ENCODE assay signal across 14 cellular contexts in genomic region chr10:72424561-72424960, GRCh38.
"Had no signal": no experiment of that assay in that cellular context is flagged by ENCODE, and none has a peak within 500 bp of the region (broad histone marks: within the 10 kb centered on the region; RNA-seq: fewer than 3 reads in every experiment).

No MANE protein-coding gene starts in this region.

- H2AFZ ChIP-seq: parathyroid adenoma had no signal

- H3K27ac ChIP-seq: breast epithelium, parathyroid adenoma had no signal

- H3K27me3 Mint-ChIP-seq: activated CD4-positive, alpha-beta T cell treated with anti-CD3 and anti-CD28 coated beads, Interleukin-2, amount 10 ng/mL, durations not matched to agents 7 days and 5 days; activated naive CD4-positive, alpha-beta T cell treated with anti-CD3 and anti-CD28 coated beads, Interleukin-2, amount 50 U/mL, for 24 hours; activated T-helper 17 cell treated with anti-CD3 and anti-CD28 coated beads, Interleukin-2, amount 50 U/mL, for 72 hours; memory B cell had no signal

- DNase-seq: activated CD4-positive, alpha-beta T cell treated with anti-CD3 and anti-CD28 coated beads, Interleukin-2, amount 10 ng/mL, durations not matched to agents 7 days and 5 days; activated CD8-positive, alpha-beta memory T cell treated with anti-CD3 and anti-CD28 coated beads for 24 hours; amniotic stem cell; effector CD8-positive, alpha-beta T cell; immature natural killer cell; left colon; T-helper 9 cell had no signal

- H3K4me1 ChIP-seq: breast epithelium had no signal

- H3K4me1 Mint-ChIP-seq: activated CD4-positive, alpha-beta T cell treated with anti-CD3 and anti-CD28 coated beads, Interleukin-2, amount 10 ng/mL, durations not matched to agents 7 days and 5 days; activated naive CD4-positive, alpha-beta T cell treated with anti-CD3 and anti-CD28 coated beads, Interleukin-2, amount 50 U/mL, for 24 hours; immature natural killer cell; memory B cell; stimulated activated effector memory CD8-positive, alpha-beta T cell treated with anti-CD3 and anti-CD28 coated beads, Interleukin-12 subunit alpha, Interleukin-12 subunit beta, amount 100 ng/mL, for 72 hours had no signal

- H3K79me2 ChIP-seq: parathyroid adenoma had no signal

- H3K9ac ChIP-seq: parathyroid adenoma had no signal

- H3K27me3 ChIP-seq: breast epithelium had no signal

- H3K27ac Mint-ChIP-seq: activated CD4-positive, alpha-beta T cell treated with anti-CD3 and anti-CD28 coated beads, Interleukin-2, amount 10 ng/mL, durations not matched to agents 7 days and 5 days; activated naive CD4-positive, alpha-beta T cell treated with anti-CD3 and anti-CD28 coated beads, Interleukin-2, amount 50 U/mL, for 24 hours; activated T-helper 17 cell treated with anti-CD3 and anti-CD28 coated beads, Interleukin-2, amount 50 U/mL, for 72 hours; immature natural killer cell; memory B cell; stimulated activated effector memory CD8-positive, alpha-beta T cell treated with anti-CD3 and anti-CD28 coated beads, Interleukin-12 subunit alpha, Interleukin-12 subunit beta, amount 100 ng/mL, for 72 hours had no signal

- H3K9me3 ChIP-seq: breast epithelium had no signal

- H3K4me2 ChIP-seq: smooth muscle cell had no signal

- H3K4me3 Mint-ChIP-seq: activated CD4-positive, alpha-beta T cell treated with anti-CD3 and anti-CD28 coated beads, Interleukin-2, amount 10 ng/mL, durations not matched to agents 7 days and 5 days; activated naive CD4-positive, alpha-beta T cell treated with anti-CD3 and anti-CD28 coated beads, Interleukin-2, amount 50 U/mL, for 24 hours; activated T-helper 17 cell treated with anti-CD3 and anti-CD28 coated beads, Interleukin-2, amount 50 U/mL, for 72 hours; immature natural killer cell; memory B cell; stimulated activated effector memory CD8-positive, alpha-beta T cell treated with anti-CD3 and anti-CD28 coated beads, Interleukin-12 subunit alpha, Interleukin-12 subunit beta, amount 100 ng/mL, for 72 hours had no signal
